8 cellular contexts compared by ENCODE assay signal in the genomic region with DNA sequence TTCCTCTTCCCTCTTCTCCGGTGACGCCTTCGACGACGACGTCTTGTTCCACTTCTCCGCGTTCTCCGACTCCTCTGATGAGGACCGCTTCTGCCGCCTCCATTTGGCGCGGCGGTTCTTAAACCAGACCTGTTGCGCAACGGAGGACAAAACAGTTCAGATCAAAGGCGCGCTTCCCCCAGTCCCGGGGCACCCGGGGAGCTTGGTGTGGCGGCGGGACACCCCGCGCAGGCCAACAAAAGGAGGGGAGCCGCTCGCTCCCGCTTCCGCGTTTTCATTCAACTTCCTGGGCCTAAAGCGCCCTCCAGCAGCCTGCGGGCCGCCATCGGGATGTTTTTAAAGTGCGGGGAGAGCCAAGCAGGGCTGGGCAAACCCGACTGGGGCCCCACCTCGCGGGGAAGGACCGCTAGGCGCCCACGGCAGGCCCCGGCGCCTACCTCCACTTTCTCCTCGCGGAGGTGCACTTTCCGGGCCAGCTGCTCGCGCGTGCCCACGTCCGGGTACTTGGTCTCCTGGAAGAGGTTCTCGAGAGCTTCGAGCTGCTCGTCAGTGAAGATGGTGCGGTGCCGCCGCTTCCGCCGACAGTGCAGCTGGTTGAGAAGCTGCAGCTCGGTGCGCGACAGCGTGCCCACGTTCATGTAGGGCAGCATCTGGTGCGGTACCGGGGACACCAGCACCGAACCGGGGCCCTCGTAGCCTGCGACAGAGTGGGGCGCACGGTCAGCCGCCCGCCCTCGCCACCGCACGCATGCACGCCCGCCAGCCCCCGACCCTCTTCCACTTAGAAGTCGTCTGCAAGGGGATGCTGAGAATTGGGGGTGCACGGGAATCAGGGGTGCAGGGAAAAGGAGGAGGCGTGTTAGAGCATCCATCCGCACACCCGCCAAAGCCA. TPM values are rescaled to one million over a fixed set of nuclear protein-coding genes. Genes with fewer than 3 reads are reported as not detected.
DNase-seq lines count a peak whose midpoint lies in the region; ATAC-seq and TF ChIP-seq lines count a peak whose summit lies in the region.

No MANE protein-coding gene starts in this region.

- H3K36me3 ChIP-seq in CD8-positive, alpha-beta T cell (ENCODE audit: insufficient read depth, low read length), result no peaks in the 10 kb centered on the region
- no peaks in the 10 kb centered on the region for H3K36me3 ChIP-seq in Peyer's patch
- H3K36me3 ChIP-seq in esophagus muscularis mucosa, result no peaks in the 10 kb centered on the region
- no peaks in the 10 kb centered on the region for H3K36me3 ChIP-seq in uterus

- no peak overlapping the region for H3K27ac ChIP-seq in CD8-positive, alpha-beta T cell (ENCODE audit: low read depth, low read length)
- H3K27ac ChIP-seq in Peyer's patch (no peak overlapping the region), esophagus muscularis mucosa (replicated peaks in 1 of 4) (no peak overlapping the region), uterus (no peak overlapping the region)

- no peak for ATAC-seq in CD8-positive, alpha-beta T cell

- WGBS in esophagus muscularis mucosa, result 5% methylated on average over 36 of the region's 84 CpGs

- DNase-seq in CD8-positive, alpha-beta T cell, result peak in 1 of 7 experiments; percentile 13
- DNase-seq in Peyer's patch (no peak), esophagus muscularis mucosa (ENCODE audit: extremely low spot score) (no peak), osteocyte (ENCODE audit: extremely low spot score, unreplicated experiment) (no peak), occipital lobe (lab: John Stamatoyannopoulos, UW) (no peak), dedifferentiated amniotic fluid mesenchymal stem cell (ENCODE audit: extremely low spot score) (no peak), HuH-7.5 (ENCODE audit: low spot score) (no peak), uterus (no peak)

- no peak for TF ChIP-seq CTCF in CD8-positive, alpha-beta T cell (IDR thresholded peaks at IDR 0.05)
- TF ChIP-seq CTCF in Peyer's patch (IDR thresholded peaks at IDR 0.05) (no peak), esophagus muscularis mucosa (IDR thresholded peaks at IDR 0.05) (no peak), osteocyte (IDR thresholded peaks at IDR 0.05) (no peak), uterus (IDR thresholded peaks at IDR 0.05) (no peak)

- H3K36me3 Mint-ChIP-seq in CD8-positive, alpha-beta T cell, result no peaks in the 10 kb centered on the region
- no peaks in the 10 kb centered on the region for H3K36me3 Mint-ChIP-seq in osteocyte (ENCODE audit: unreplicated experiment)

- intact Hi-C loops in CD8-positive, alpha-beta T cell (cut with DNase I, micrococcal nuclease), result no loop called here
- intact Hi-C loops in esophagus muscularis mucosa (cut with DNase I), result no loop called here
- intact Hi-C loops in uterus (cut with DNase I; ENCODE audit: low total_unique reads), result no loop called here

- peaks cover 64% of the 10 kb centered on the region for H3K27me3 Mint-ChIP-seq in CD8-positive, alpha-beta T cell (ENCODE audit: low read depth)
- H3K27me3 Mint-ChIP-seq in osteocyte (ENCODE audit: unreplicated experiment), result peaks cover 89% of the 10 kb centered on the region

- TF ChIP-seq POLR2A in Peyer's patch (IDR thresholded peaks at IDR 0.05) (no peak), esophagus muscularis mucosa (IDR thresholded peaks at IDR 0.05; ENCODE audit: low read depth) (no peak), uterus (IDR thresholded peaks at IDR 0.05) (no peak)

- no peaks in the 10 kb centered on the region for H3K9me3 ChIP-seq in CD8-positive, alpha-beta T cell (ENCODE audit: low read length)
- H3K9me3 ChIP-seq in Peyer's patch (no peaks in the 10 kb centered on the region), esophagus muscularis mucosa (no peaks in the 10 kb centered on the region), uterus (no peaks in the 10 kb centered on the region)

- TF ChIP-seq EP300 in esophagus muscularis mucosa (IDR thresholded peaks at IDR 0.05), result no peak

- H3K4me3 ChIP-seq in CD8-positive, alpha-beta T cell (ENCODE audit: low read depth, low read length), result peak overlapping the region; percentile 30
- H3K4me3 ChIP-seq in Peyer's patch, result peak overlapping the region in 3 of 4 donors; percentile 18 to 56 (median 50)
- H3K4me3 ChIP-seq in esophagus muscularis mucosa, result peak overlapping the region; percentile 55 to 72 (median 58)
- H3K4me3 ChIP-seq in uterus, result peak overlapping the region in 1 of 2 donors; percentile 47

- no peak overlapping the region for H3K27ac Mint-ChIP-seq in CD8-positive, alpha-beta T cell
- H3K27ac Mint-ChIP-seq in osteocyte (ENCODE audit: unreplicated experiment), result no peak overlapping the region

- peaks cover 20% of the 10 kb centered on the region for H3K4me1 Mint-ChIP-seq in CD8-positive, alpha-beta T cell (ENCODE audit: low read depth)
- peaks cover 23% of the 10 kb centered on the region for H3K4me1 Mint-ChIP-seq in osteocyte (ENCODE audit: unreplicated experiment)

- no peaks in the 10 kb centered on the region for H3K9me3 Mint-ChIP-seq in CD8-positive, alpha-beta T cell
- H3K9me3 Mint-ChIP-seq in osteocyte (ENCODE audit: unreplicated experiment), result no peaks in the 10 kb centered on the region

- H3K4me3 Mint-ChIP-seq in CD8-positive, alpha-beta T cell, result peak overlapping the region; percentile 68
- peak overlapping the region; percentile 73 for H3K4me3 Mint-ChIP-seq in osteocyte (ENCODE audit: unreplicated experiment)

- peaks cover 9% of the 10 kb centered on the region for H3K4me1 ChIP-seq in CD8-positive, alpha-beta T cell (ENCODE audit: insufficient read depth, low read length)
- H3K4me1 ChIP-seq in Peyer's patch (peaks cover 0 to 33% (median 0%) of the 10 kb centered on the region in 4 donors), esophagus muscularis mucosa (peaks cover 27 to 49% (median 30%) of the 10 kb centered on the region in 4 donors), uterus (peaks cover 0 to 22% of the 10 kb centered on the region in 2 donors)

- H3K27me3 ChIP-seq in CD8-positive, alpha-beta T cell (ENCODE audit: insufficient read depth, low read length), result peaks cover 26% of the 10 kb centered on the region
- peaks cover 0 to 64% of the 10 kb centered on the region in 2 donors for H3K27me3 ChIP-seq in Peyer's patch
- peaks cover 3 to 100% (median 77%) of the 10 kb centered on the region in 4 donors for H3K27me3 ChIP-seq in esophagus muscularis mucosa
- peaks cover under 1 to 47% of the 10 kb centered on the region in 2 donors for H3K27me3 ChIP-seq in uterus

- POLR2A ChIA-PET in CD8-positive, alpha-beta T cell (lab: Charles Lee), result no interaction called here

- CTCF ChIA-PET in CD8-positive, alpha-beta T cell (lab: Charles Lee), result no interaction called here

RNA-seq across cellular contexts. Expression of a gene that starts 1.1 kb away (rescaled TPM):
- not detected for total RNA-seq in CD8-positive, alpha-beta T cell
- total RNA-seq in Peyer's patch (not detected), esophagus muscularis mucosa (under 1 TPM in 2 of 4 donors, not detected in 2; 0.91 to 0.98 TPM), osteocyte (not detected in 2 replicates), occipital lobe (not detected), uterus (1 to 10 TPM in 1 of 4 donors, under 1 TPM in 2, not detected in 1; 0.58 to 7.4 (median 0.90) TPM)
